Comparison of ENCODE assay signal across 35 cellular contexts in genomic region chr1:204744102-204744501, GRCh38. TPM values are rescaled to one million over a fixed set of nuclear protein-coding genes. Genes with fewer than 3 reads are reported as not detected.
"Had no signal": no experiment of that assay in that cellular context is flagged by ENCODE, and none has a peak within 500 bp of the region (broad histone marks: within the 10 kb centered on the region; RNA-seq: fewer than 3 reads in every experiment).

No MANE protein-coding gene starts in this region.

- H3K27ac Mint-ChIP-seq: activated B cell treated with CpG ODN at 0.5 μM for 24 hours; activated CD8-positive, alpha-beta T cell treated with anti-CD3 and anti-CD28 coated beads for 36 hours; activated naive CD4-positive, alpha-beta T cell treated with anti-CD3 and anti-CD28 coated beads, Interleukin-2, amount 50 U/mL, for 24 hours; activated naive CD8-positive, alpha-beta T cell treated with anti-CD3 and anti-CD28 coated beads, Interleukin-2, amount 50 U/mL, for 24 hours; activated T-helper 17 cell treated with anti-CD3 and anti-CD28 coated beads, Interleukin-2, amount 50 U/mL, for 72 hours; mesothelial cell of epicardium; naive B cell; nephron progenitor cell; stimulated activated naive B cell treated with anti-CD40 and anti-IgM and Interleukin-4, amounts not matched to agents 10 μg/mL and 1 μg/mL and 100 μg/mL, for 72 hours; T-helper 2 cell treated with Interferon-gamma antibody and Interleukin-4, amounts not matched to agents 5 μg/mL and 100 μg/mL, for 36 hours had no signal

- H3K4me3 Mint-ChIP-seq: activated B cell treated with CpG ODN at 0.5 μM for 24 hours; activated CD8-positive, alpha-beta T cell treated with anti-CD3 and anti-CD28 coated beads for 36 hours; activated naive CD4-positive, alpha-beta T cell treated with anti-CD3 and anti-CD28 coated beads, Interleukin-2, amount 50 U/mL, for 24 hours; activated naive CD8-positive, alpha-beta T cell treated with anti-CD3 and anti-CD28 coated beads, Interleukin-2, amount 50 U/mL, for 24 hours; activated T-cell treated with anti-CD3 and anti-CD28 coated beads, Interleukin-2, amount 50 U/mL, for 4 hours; activated T-helper 17 cell treated with anti-CD3 and anti-CD28 coated beads, Interleukin-2, amount 50 U/mL, for 72 hours; mesothelial cell of epicardium; naive B cell; nephron progenitor cell; stimulated activated naive B cell treated with anti-CD40 and anti-IgM and Interleukin-4, amounts not matched to agents 10 μg/mL and 1 μg/mL and 100 μg/mL, for 72 hours; T-helper 2 cell treated with Interferon-gamma antibody and Interleukin-4, amounts not matched to agents 5 μg/mL and 100 μg/mL, for 36 hours had no signal

- H3K9me3 Mint-ChIP-seq: activated CD8-positive, alpha-beta T cell treated with anti-CD3 and anti-CD28 coated beads for 36 hours; activated naive CD4-positive, alpha-beta T cell treated with anti-CD3 and anti-CD28 coated beads, Interleukin-2, amount 50 U/mL, for 24 hours; activated naive CD8-positive, alpha-beta T cell treated with anti-CD3 and anti-CD28 coated beads, Interleukin-2, amount 50 U/mL, for 24 hours; activated T-cell treated with anti-CD3 and anti-CD28 coated beads, Interleukin-2, amount 50 U/mL, for 4 hours; activated T-helper 17 cell treated with anti-CD3 and anti-CD28 coated beads, Interleukin-2, amount 50 U/mL, for 72 hours; stimulated activated naive B cell treated with anti-CD40 and anti-IgM and Interleukin-4, amounts not matched to agents 10 μg/mL and 1 μg/mL and 100 μg/mL, for 72 hours; T-helper 2 cell treated with Interferon-gamma antibody and Interleukin-4, amounts not matched to agents 5 μg/mL and 100 μg/mL, for 36 hours had no signal

- H3K4me1 ChIP-seq: breast epithelium, gastrocnemius medialis, pancreas, psoas muscle, suprapubic skin, tibial artery, upper lobe of right lung had no signal

- H3K36me3 ChIP-seq: breast epithelium, gastrocnemius medialis, pancreas, suprapubic skin, tibial artery, upper lobe of right lung had no signal

- H3K27me3 ChIP-seq: breast epithelium, pancreas, upper lobe of right lung had no signal

- H3K36me3 Mint-ChIP-seq: activated naive CD4-positive, alpha-beta T cell treated with anti-CD3 and anti-CD28 coated beads, Interleukin-2, amount 50 U/mL, for 24 hours; mesothelial cell of epicardium; stimulated activated naive B cell treated with anti-CD40 and anti-IgM and Interleukin-4, amounts not matched to agents 10 μg/mL and 1 μg/mL and 100 μg/mL, for 72 hours had no signal

- H3K9me3 ChIP-seq: breast epithelium, gastrocnemius medialis, pancreas, psoas muscle, suprapubic skin, upper lobe of right lung had no signal

- H3K4me3 ChIP-seq: breast epithelium, gastrocnemius medialis, hepatocyte, pancreas, psoas muscle, smooth muscle cell, suprapubic skin, tibial artery, upper lobe of right lung had no signal

- H3K4me1 Mint-ChIP-seq: activated B cell treated with CpG ODN at 0.5 μM for 24 hours; activated naive CD4-positive, alpha-beta T cell treated with anti-CD3 and anti-CD28 coated beads, Interleukin-2, amount 50 U/mL, for 24 hours; activated naive CD8-positive, alpha-beta T cell treated with anti-CD3 and anti-CD28 coated beads, Interleukin-2, amount 50 U/mL, for 24 hours; activated T-helper 17 cell treated with anti-CD3 and anti-CD28 coated beads, Interleukin-2, amount 50 U/mL, for 72 hours; stimulated activated naive B cell treated with anti-CD40 and anti-IgM and Interleukin-4, amounts not matched to agents 10 μg/mL and 1 μg/mL and 100 μg/mL, for 72 hours had no signal

- ATAC-seq: activated CD8-positive, alpha-beta T cell treated with anti-CD3 and anti-CD28 coated beads for 36 hours; activated naive CD8-positive, alpha-beta T cell treated with anti-CD3 and anti-CD28 coated beads, Interleukin-2, amount 50 U/mL, for 24 hours; activated T-cell treated with anti-CD3 and anti-CD28 coated beads, Interleukin-2, amount 50 U/mL, for 4 hours; activated T-helper 17 cell treated with anti-CD3 and anti-CD28 coated beads, Interleukin-2, amount 50 U/mL, for 72 hours; gastrocnemius medialis; left cardiac atrium; left ventricle myocardium superior; pancreas; psoas muscle; stimulated activated naive B cell treated with anti-CD40 and anti-IgM and Interleukin-4, amounts not matched to agents 10 μg/mL and 1 μg/mL and 100 μg/mL, for 72 hours; upper lobe of right lung had no signal

- H3K27ac ChIP-seq: breast epithelium, epithelial cell of prostate, gastrocnemius medialis, hepatocyte, pancreas, psoas muscle, suprapubic skin, tibial artery, upper lobe of right lung had no signal

- DNase-seq: activated B cell treated with CpG ODN at 0.5 μM for 24 hours; activated CD4-positive, alpha-beta T cell treated with anti-CD3 and anti-CD28 coated beads, Interleukin-2, amount 50 U/mL, for 1 hour; activated CD8-positive, alpha-beta T cell treated with anti-CD3 and anti-CD28 coated beads for 36 hours; activated gamma-delta T cell treated with Interleukin-2 at 50 U/mL for 16 hours; activated naive CD8-positive, alpha-beta T cell treated with anti-CD3 and anti-CD28 coated beads, Interleukin-2, amount 50 U/mL, for 24 hours; activated T-cell treated with anti-CD3 and anti-CD28 coated beads, Interleukin-2, amount 50 U/mL, for 4 hours; amygdala; central memory CD4-positive, alpha-beta T cell; dermis blood vessel endothelial cell; effector CD8-positive, alpha-beta T cell; gastrocnemius medialis; glutamatergic neuron; left cardiac atrium; left ventricle myocardium superior; mammary epithelial cell; naive B cell; nephron progenitor cell; pancreas; psoas muscle; stimulated activated CD4-positive, alpha-beta T cell treated with anti-CD3 and anti-CD28 coated beads, Interleukin-1b, Interleukin-23, amount 100 ng/mL, for 48 hours; stimulated activated CD4-positive, alpha-beta T cell treated with anti-CD3 and anti-CD28 coated beads, Interleukin-4, amount 100 ng/mL, for 4 hours; stimulated activated CD8-positive, alpha-beta memory T cell treated with anti-CD3 and anti-CD28 coated beads, Interleukin-4, amount 100 ng/mL, for 48 hours; stimulated activated naive B cell treated with anti-CD40 and anti-IgM and Interleukin-4, amounts not matched to agents 10 μg/mL and 1 μg/mL and 100 μg/mL, for 72 hours; tibial artery; upper lobe of right lung had no signal

RNA-seq across cellular contexts. Expression of gene LRRN2, which starts 58.6 kb away (rescaled TPM):
- total RNA-seq: activated B cell treated with CpG ODN at 0.5 μM for 24 hours; activated CD8-positive, alpha-beta T cell treated with anti-CD3 and anti-CD28 coated beads for 36 hours; activated T-cell treated with anti-CD3 and anti-CD28 coated beads, Interleukin-2, amount 50 U/mL, for 4 hours; activated T-helper 17 cell treated with anti-CD3 and anti-CD28 coated beads, Interleukin-2, amount 50 U/mL, for 72 hours had no signal
- polyA plus RNA-seq: keratinocyte, mammary epithelial cell had no signal
